In the genomic region with DNA sequence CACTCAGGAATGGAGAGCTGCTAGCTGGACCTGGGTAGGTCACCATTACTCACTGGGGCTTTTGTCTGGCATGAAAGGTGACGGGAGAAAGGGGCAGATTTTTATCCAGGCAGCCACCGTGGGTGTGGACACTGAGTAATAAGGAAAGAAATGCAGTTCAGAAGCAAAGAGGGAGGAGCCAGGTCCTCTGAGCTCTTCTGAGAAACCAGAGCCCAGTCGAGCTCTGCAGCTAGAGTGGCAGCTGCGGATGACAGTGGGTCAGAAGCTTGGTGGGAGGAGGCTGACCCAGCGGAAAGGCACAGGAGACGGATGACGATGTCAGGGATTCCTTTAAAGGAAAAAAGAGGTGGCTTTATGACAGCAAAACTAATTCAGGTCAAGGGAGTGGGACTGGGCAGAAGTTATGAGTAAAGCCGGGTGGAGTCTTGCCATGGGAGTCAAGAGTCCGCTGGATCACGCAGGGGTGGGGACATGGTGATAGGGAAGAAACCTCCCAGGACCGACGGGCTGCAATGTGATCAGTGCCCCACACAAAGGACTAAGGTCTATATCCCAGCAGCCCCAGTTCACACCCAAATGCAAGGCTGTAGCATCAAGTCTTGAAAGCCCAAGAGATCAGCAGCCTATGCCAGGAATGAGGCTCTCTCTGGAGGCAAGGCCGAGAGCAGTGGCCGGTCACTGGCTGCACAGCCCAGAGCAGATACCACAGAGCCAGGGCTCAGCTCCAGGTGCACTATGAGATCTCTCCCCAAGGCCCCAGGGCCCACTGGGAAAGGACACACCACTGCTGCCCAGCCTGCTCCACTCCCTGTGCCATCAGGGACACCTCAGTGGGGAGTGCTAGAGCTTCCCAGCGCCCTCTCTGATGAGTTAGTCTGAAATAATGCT, we compare ENCODE assay signal across 9 cellular contexts. TPM values are rescaled to one million over a fixed set of nuclear protein-coding genes. Genes with fewer than 3 reads are reported as not detected.
DNase-seq lines count a peak whose midpoint lies in the region; ATAC-seq and TF ChIP-seq lines count a peak whose summit lies in the region.
"Had no signal": no experiment of that assay in that cellular context is flagged by ENCODE, and none has a peak within 500 bp of the region (broad histone marks: within the 10 kb centered on the region; RNA-seq: fewer than 3 reads in every experiment).

No MANE protein-coding gene starts in this region.

- in situ Hi-C loops in brain microvascular endothelial cell (cut with HindIII; ENCODE audit: low pct_ligation_motif_present, low sequenced_read_pairs) (no loop called here), transverse colon (cut with MboI; ENCODE audit: low pct_ligation_motif_present in 1 of 4, low pct_unique_long_range_greater_than_20kb in 1 of 4, low sequenced_read_pairs in 3 of 4) (no loop called here)

- 14 to 26% methylated on average over 7 to 15 of the region's 15 CpGs for WGBS in transverse colon (ENCODE audit: low coverage in 1 of 2), 2 donors

- H3K27ac Mint-ChIP-seq in activated CD4-positive, alpha-beta T cell treated with anti-CD3 and anti-CD28 coated beads for 36 hours, result peak overlapping the region; percentile 80
- H3K27ac Mint-ChIP-seq: memory B cell had no signal

- H3K36me3 ChIP-seq in brain microvascular endothelial cell (replicated peaks), result no peaks in the 10 kb centered on the region
- H3K36me3 ChIP-seq in left lung, result no peaks in the 10 kb centered on the region
- no peaks in the 10 kb centered on the region for H3K36me3 ChIP-seq in transverse colon

- no peaks in the 10 kb centered on the region for H3K27me3 ChIP-seq in brain microvascular endothelial cell (replicated peaks)
- no peaks in the 10 kb centered on the region for H3K27me3 ChIP-seq in left lung
- H3K27me3 ChIP-seq in transverse colon, result no peaks in the 10 kb centered on the region

- H3K4me1 Mint-ChIP-seq in activated CD4-positive, alpha-beta T cell treated with anti-CD3 and anti-CD28 coated beads for 36 hours, result peaks cover 27% of the 10 kb centered on the region

- TF ChIP-seq CTCF in brain microvascular endothelial cell (IDR thresholded peaks at IDR 0.05; ENCODE audit: low read depth, low read length, missing control alignments) (no peak), left lung (IDR thresholded peaks at IDR 0.05) (no peak), transverse colon (IDR thresholded peaks at IDR 0.05) (no peak)

- no peaks in the 10 kb centered on the region for H3K9me3 Mint-ChIP-seq in activated CD4-positive, alpha-beta T cell treated with anti-CD3 and anti-CD28 coated beads for 36 hours (ENCODE audit: low read depth)
- H3K9me3 Mint-ChIP-seq: memory B cell had no signal

- peak; percentile 63 for DNase-seq in activated CD4-positive, alpha-beta T cell treated with anti-CD3 and anti-CD28 coated beads for 36 hours
- no peak for DNase-seq in activated CD4-positive, alpha-beta T cell treated with anti-CD3 and anti-CD28 coated beads, Interleukin-2, amount 50 U/mL, for 1 hour
- DNase-seq in brain microvascular endothelial cell (peak; percentile 95), left lung (peak in 1 of 2 donors; percentile 78), transverse colon (peak; percentile 91), NCI-H524 (lab: John Stamatoyannopoulos, UW) (no peak)

- no peak overlapping the region for H3K4me3 Mint-ChIP-seq in activated CD4-positive, alpha-beta T cell treated with anti-CD3 and anti-CD28 coated beads for 36 hours
- H3K4me3 Mint-ChIP-seq: memory B cell had no signal

- H3K4me3 ChIP-seq in brain microvascular endothelial cell (ENCODE audit: low read depth, low read length) (no peak overlapping the region), left lung (no peak overlapping the region), transverse colon (no peak overlapping the region)

- CTCF ChIA-PET in activated CD4-positive, alpha-beta T cell treated with anti-CD3 and anti-CD28 coated beads for 36 hours (lab: Charles Lee), result interaction anchor here (0.6 to 2.6 kb wide), 5 partner anchors 9 to 492 kb away, joined by 3 to 27 read pairs (median 4); no protein-coding TSS in a partner anchor

- intact Hi-C loops in activated CD4-positive, alpha-beta T cell treated with anti-CD3 and anti-CD28 coated beads for 36 hours (cut with DNase I, micrococcal nuclease), result no loop called here
- intact Hi-C loops in left lung (cut with DNase I) (no loop called here), transverse colon (cut with DNase I; ENCODE audit: low total_unique reads) (no loop called here)

- TF ChIP-seq EP300 in transverse colon (IDR thresholded peaks at IDR 0.05; ENCODE audit: low read depth), result no peak

- POLR2A ChIA-PET in activated CD4-positive, alpha-beta T cell treated with anti-CD3 and anti-CD28 coated beads for 36 hours (lab: Charles Lee), result interaction anchor here (0.9 to 1.0 kb wide), 3 partner anchors 9 to 315 kb away, joined by 3 to 5 read pairs (median 3); no protein-coding TSS in a partner anchor

- peaks cover 6 to 44% of the 10 kb centered on the region in 2 donors for H3K4me1 ChIP-seq in left lung
- peaks cover 39 to 59% (median 54%) of the 10 kb centered on the region in 4 donors for H3K4me1 ChIP-seq in transverse colon

- no peaks in the 10 kb centered on the region for H3K27me3 Mint-ChIP-seq in activated CD4-positive, alpha-beta T cell treated with anti-CD3 and anti-CD28 coated beads for 36 hours
- H3K27me3 Mint-ChIP-seq: memory B cell had no signal

- H3K27ac ChIP-seq in brain microvascular endothelial cell, result peak overlapping the region; percentile 91
- peak overlapping the region; percentile 36 to 83 for H3K27ac ChIP-seq in left lung
- peak overlapping the region; percentile 98 to 100 (median 100) for H3K27ac ChIP-seq in transverse colon

- ATAC-seq in activated CD4-positive, alpha-beta T cell treated with anti-CD3 and anti-CD28 coated beads for 36 hours, result peak; percentile 76
- ATAC-seq in left lung, result peak; percentile 75
- ATAC-seq in GM18517 (IDR thresholded peaks at IDR 0.05; ENCODE audit: unreplicated experiment), result no peak
- no peak for ATAC-seq in GM21423 (IDR thresholded peaks at IDR 0.05; ENCODE audit: unreplicated experiment)

- H3K36me3 Mint-ChIP-seq in activated CD4-positive, alpha-beta T cell treated with anti-CD3 and anti-CD28 coated beads for 36 hours (ENCODE audit: low read depth), result peaks cover 3% of the 10 kb centered on the region

- TF ChIP-seq POLR2A in transverse colon (IDR thresholded peaks at IDR 0.05), result peak; percentile 69

- no peaks in the 10 kb centered on the region for H3K9me3 ChIP-seq in left lung
- no peaks in the 10 kb centered on the region for H3K9me3 ChIP-seq in transverse colon

RNA-seq across cellular contexts. Expression of a gene that starts 6.3 kb away (rescaled TPM):
- total RNA-seq in activated CD4-positive, alpha-beta T cell treated with anti-CD3 and anti-CD28 coated beads for 36 hours, result 10 to 100 TPM; 16.0 to 19.3 TPM
- 10 to 100 TPM; 19.7 to 31.9 TPM for total RNA-seq in left lung
- total RNA-seq in transverse colon, result 10 to 100 TPM; 13.7 to 27.7 (median 20.9) TPM

Comparison
In these comparisons a context has a peak if more than half of its experiments do, and no peak if none do; other contexts are left out.
1. DNase-seq: peak in activated CD4-positive, alpha-beta T cell treated with anti-CD3 and anti-CD28 coated beads for 36 hours (single experiment), brain microvascular endothelial cell (single experiment) and transverse colon (single experiment); none in activated CD4-positive, alpha-beta T cell treated with anti-CD3 and anti-CD28 coated beads, Interleukin-2, amount 50 U/mL, for 1 hour (single experiment) and NCI-H524 (0 of 2).
2. ATAC-seq: peak in activated CD4-positive, alpha-beta T cell treated with anti-CD3 and anti-CD28 coated beads for 36 hours (single experiment) and left lung (single experiment); none in GM18517 (single experiment) and GM21423 (single experiment).
3. Peak in every context shown above with its lines, with median percentiles within 50 percentile points of each other: H3K27ac ChIP-seq.